ENCODE assay signal across 1 cellular context in the genomic region with DNA sequence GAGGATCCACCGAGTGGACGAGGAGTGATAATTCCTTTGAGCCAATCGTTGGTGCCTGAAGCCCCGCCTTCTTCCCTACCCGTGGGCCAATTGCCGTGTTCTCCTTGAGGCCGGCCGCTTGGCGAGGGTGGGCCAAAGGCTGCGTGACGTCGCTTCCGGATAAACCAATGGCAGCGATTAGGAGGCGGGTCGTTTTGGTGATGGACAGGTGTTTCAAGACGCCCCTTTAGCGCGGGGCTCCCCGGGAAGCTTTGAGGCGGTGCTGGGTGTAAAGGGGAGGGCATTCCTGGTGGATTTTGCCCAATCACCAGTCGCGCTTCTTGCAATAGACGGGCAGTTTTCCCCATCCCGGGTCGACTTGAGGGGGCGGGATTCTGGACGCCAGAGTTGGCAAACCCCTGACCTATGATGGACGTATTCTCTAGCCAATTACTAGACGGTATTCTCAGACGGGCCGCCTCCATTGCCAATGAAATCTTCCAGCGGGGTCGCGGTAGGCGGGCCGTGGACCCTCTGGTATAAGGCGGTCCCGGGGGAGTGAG.
TF ChIP-seq lines count a peak whose summit lies in the region.

No MANE protein-coding gene starts in this region.

TF ChIP-seq in GM23338, 12 proteins besides CTCF, POLR2A, EP300 and RAD21:
- TF ChIP-seq EZH2phosphoT487 (IDR thresholded peaks at IDR 0.05; ENCODE audit: unreplicated experiment): no peak
- peak; percentile 91 for TF ChIP-seq CREB1 (CRISPR knock-in tag; IDR thresholded peaks at IDR 0.05; ENCODE audit: low read depth)
TF ChIP-seq in GM23338: peak in this region for 1.
